In genomic region chr10:125355657-125356056, GRCh38 we compare ENCODE assay signal across 30 cellular contexts.
"Had no signal": no experiment of that assay in that cellular context is flagged by ENCODE, and none has a peak within 500 bp of the region (broad histone marks: within the 10 kb centered on the region; RNA-seq: fewer than 3 reads in every experiment).

No MANE protein-coding gene starts in this region.

- H3K27ac ChIP-seq: adrenal gland, body of pancreas, colonic mucosa, gastrocnemius medialis had no signal

- H3K36me3 Mint-ChIP-seq: activated CD4-positive, alpha-beta memory T cell treated with anti-CD3 and anti-CD28 coated beads for 36 hours; activated CD8-positive, alpha-beta memory T cell treated with anti-CD3 and anti-CD28 coated beads, Interleukin-2, amount 10 ng/mL, durations not matched to agents 7 days and 5 days; activated naive CD4-positive, alpha-beta T cell treated with anti-CD3 and anti-CD28 coated beads, Interleukin-2, amount 50 U/mL, for 24 hours; activated naive CD8-positive, alpha-beta T cell treated with anti-CD3 and anti-CD28 coated beads for 36 hours had no signal

- H3K4me1 Mint-ChIP-seq: activated CD4-positive, alpha-beta T cell treated with anti-CD3 and anti-CD28 coated beads for 36 hours; activated CD4-positive, alpha-beta T cell treated with anti-CD3 and anti-CD28 coated beads, Interleukin-2, amount 10 ng/mL, durations not matched to agents 24 days and 14 days; activated CD8-positive, alpha-beta memory T cell treated with anti-CD3 and anti-CD28 coated beads, Interleukin-2, amount 10 ng/mL, durations not matched to agents 7 days and 5 days; activated naive CD4-positive, alpha-beta T cell treated with anti-CD3 and anti-CD28 coated beads, Interleukin-2, amount 50 U/mL, for 24 hours; activated naive CD8-positive, alpha-beta T cell treated with anti-CD3 and anti-CD28 coated beads for 36 hours; activated naive CD8-positive, alpha-beta T cell treated with anti-CD3 and anti-CD28 coated beads, Interleukin-2, amount 50 U/mL, for 24 hours; endodermal cell had no signal

- H3K4me1 ChIP-seq: adrenal gland, body of pancreas, colonic mucosa, gastrocnemius medialis had no signal

- H3K27me3 Mint-ChIP-seq: activated CD4-positive, alpha-beta memory T cell treated with anti-CD3 and anti-CD28 coated beads for 36 hours; activated CD4-positive, alpha-beta T cell treated with anti-CD3 and anti-CD28 coated beads, Interleukin-2, amount 10 ng/mL, durations not matched to agents 24 days and 14 days; activated CD8-positive, alpha-beta memory T cell treated with anti-CD3 and anti-CD28 coated beads, Interleukin-2, amount 10 ng/mL, durations not matched to agents 7 days and 5 days had no signal

- H3K27ac Mint-ChIP-seq: activated CD4-positive, alpha-beta memory T cell treated with anti-CD3 and anti-CD28 coated beads for 36 hours; activated CD4-positive, alpha-beta T cell treated with anti-CD3 and anti-CD28 coated beads for 36 hours; activated CD4-positive, alpha-beta T cell treated with anti-CD3 and anti-CD28 coated beads, Interleukin-2, amount 10 ng/mL, durations not matched to agents 24 days and 14 days; activated CD8-positive, alpha-beta memory T cell treated with anti-CD3 and anti-CD28 coated beads, Interleukin-2, amount 10 ng/mL, durations not matched to agents 7 days and 5 days; activated CD8-positive, alpha-beta T cell treated with anti-CD3 and anti-CD28 coated beads, Interleukin-2, amount 10 ng/mL, durations not matched to agents 7 days and 5 days; activated naive CD4-positive, alpha-beta T cell treated with anti-CD3 and anti-CD28 coated beads for 36 hours; activated naive CD4-positive, alpha-beta T cell treated with anti-CD3 and anti-CD28 coated beads, Interleukin-2, amount 50 U/mL, for 24 hours; activated naive CD8-positive, alpha-beta T cell treated with anti-CD3 and anti-CD28 coated beads for 36 hours; activated naive CD8-positive, alpha-beta T cell treated with anti-CD3 and anti-CD28 coated beads, Interleukin-2, amount 50 U/mL, for 24 hours; activated T-helper 1 cell treated with anti-CD3 and anti-CD28 coated beads, Interleukin-12 subunit alpha, Interleukin-12 subunit beta, Interleukin-2, Interleukin-4 antibody, amounts not matched to agents 30 ng/mL and 10 ng/mL and 1 ng/mL, durations not matched to agents 14 hours and 24 hours and 36 hours; activated T-helper 2 cell treated with anti-CD3 and anti-CD28 coated beads, Interferon-gamma antibody, Interleukin-2, Interleukin-4, amounts not matched to agents 10 μg/mL and 5 μg/mL and 100 μg/mL, durations not matched to agents 14 hours and 24 hours and 36 hours; endodermal cell had no signal

- ATAC-seq: activated CD4-positive, alpha-beta T cell treated with anti-CD3 and anti-CD28 coated beads for 36 hours; activated CD8-positive, alpha-beta memory T cell treated with anti-CD3 and anti-CD28 coated beads, Interleukin-2, amount 10 ng/mL, durations not matched to agents 7 days and 5 days; activated CD8-positive, alpha-beta T cell treated with anti-CD3 and anti-CD28 coated beads, Interleukin-2, amount 10 ng/mL, durations not matched to agents 7 days and 5 days; activated naive CD8-positive, alpha-beta T cell treated with anti-CD3 and anti-CD28 coated beads, Interleukin-2, amount 50 U/mL, for 24 hours; body of pancreas; esophagus mucosa; gastrocnemius medialis had no signal

- H3K9me3 Mint-ChIP-seq: activated CD4-positive, alpha-beta memory T cell treated with anti-CD3 and anti-CD28 coated beads for 36 hours; activated CD4-positive, alpha-beta T cell treated with anti-CD3 and anti-CD28 coated beads, Interleukin-2, amount 10 ng/mL, durations not matched to agents 24 days and 14 days; activated naive CD4-positive, alpha-beta T cell treated with anti-CD3 and anti-CD28 coated beads, Interleukin-2, amount 50 U/mL, for 24 hours; activated naive CD8-positive, alpha-beta T cell treated with anti-CD3 and anti-CD28 coated beads for 36 hours; activated naive CD8-positive, alpha-beta T cell treated with anti-CD3 and anti-CD28 coated beads, Interleukin-2, amount 50 U/mL, for 24 hours; activated T-helper 1 cell treated with anti-CD3 and anti-CD28 coated beads, Interleukin-12 subunit alpha, Interleukin-12 subunit beta, Interleukin-2, Interleukin-4 antibody, amounts not matched to agents 30 ng/mL and 10 ng/mL and 1 ng/mL, durations not matched to agents 14 hours and 24 hours and 36 hours had no signal

- H3K36me3 ChIP-seq: adrenal gland, colonic mucosa, gastrocnemius medialis had no signal

- H3K9me3 ChIP-seq: adrenal gland, body of pancreas, colonic mucosa, gastrocnemius medialis had no signal

- H3K4me3 ChIP-seq: adrenal gland, body of pancreas, colonic mucosa, gastrocnemius medialis had no signal

- H3K4me3 Mint-ChIP-seq: activated CD4-positive, alpha-beta memory T cell treated with anti-CD3 and anti-CD28 coated beads for 36 hours; activated CD4-positive, alpha-beta T cell treated with anti-CD3 and anti-CD28 coated beads for 36 hours; activated CD4-positive, alpha-beta T cell treated with anti-CD3 and anti-CD28 coated beads, Interleukin-2, amount 10 ng/mL, durations not matched to agents 24 days and 14 days; activated CD8-positive, alpha-beta memory T cell treated with anti-CD3 and anti-CD28 coated beads, Interleukin-2, amount 10 ng/mL, durations not matched to agents 7 days and 5 days; activated CD8-positive, alpha-beta T cell treated with anti-CD3 and anti-CD28 coated beads, Interleukin-2, amount 10 ng/mL, durations not matched to agents 7 days and 5 days; activated naive CD4-positive, alpha-beta T cell treated with anti-CD3 and anti-CD28 coated beads for 36 hours; activated naive CD4-positive, alpha-beta T cell treated with anti-CD3 and anti-CD28 coated beads, Interleukin-2, amount 50 U/mL, for 24 hours; activated naive CD8-positive, alpha-beta T cell treated with anti-CD3 and anti-CD28 coated beads for 36 hours; activated naive CD8-positive, alpha-beta T cell treated with anti-CD3 and anti-CD28 coated beads, Interleukin-2, amount 50 U/mL, for 24 hours; activated T-helper 1 cell treated with anti-CD3 and anti-CD28 coated beads, Interleukin-12 subunit alpha, Interleukin-12 subunit beta, Interleukin-2, Interleukin-4 antibody, amounts not matched to agents 30 ng/mL and 10 ng/mL and 1 ng/mL, durations not matched to agents 14 hours and 24 hours and 36 hours; endodermal cell had no signal

- DNase-seq: activated CD4-positive, alpha-beta memory T cell treated with anti-CD3 and anti-CD28 coated beads for 36 hours; activated CD4-positive, alpha-beta T cell treated with anti-CD3 and anti-CD28 coated beads for 36 hours; activated CD4-positive, alpha-beta T cell treated with anti-CD3 and anti-CD28 coated beads, Interleukin-2, amount 10 ng/mL, durations not matched to agents 24 days and 14 days; activated CD4-positive, CD25-positive, alpha-beta regulatory T cell; activated CD4-positive, CD25-positive, alpha-beta regulatory T cell treated with anti-CD3 and anti-CD28 coated beads, Interleukin-2, amount 50 U/mL, for 72 hours; activated CD8-positive, alpha-beta memory T cell treated with anti-CD3 and anti-CD28 coated beads, Interleukin-2, amount 10 ng/mL, durations not matched to agents 7 days and 5 days; activated CD8-positive, alpha-beta memory T cell treated with anti-CD3 and anti-CD28 coated beads, Interleukin-2, amount 50 U/mL, for 4 hours; activated CD8-positive, alpha-beta T cell treated with anti-CD3 and anti-CD28 coated beads, Interleukin-2, amount 10 ng/mL, durations not matched to agents 7 days and 5 days; activated effector memory CD4-positive, alpha-beta T cell treated with anti-CD3 and anti-CD28 coated beads, Interleukin-2, amount 50 U/mL, for 16 hours; activated naive CD4-positive, alpha-beta T cell treated with anti-CD3 and anti-CD28 coated beads for 36 hours; activated naive CD8-positive, alpha-beta T cell treated with anti-CD3 and anti-CD28 coated beads for 36 hours; activated naive CD8-positive, alpha-beta T cell treated with anti-CD3 and anti-CD28 coated beads, Interleukin-2, amount 50 U/mL, for 24 hours; activated T-cell treated with anti-CD3 and anti-CD28 coated beads, Interleukin-2, amount 50 U/mL, for 1 hour; activated T-cell treated with anti-CD3 and anti-CD28 coated beads, Interleukin-2, amount 50 U/mL, for 48 hours; amygdala; aorta; body of pancreas; caudate nucleus; colonic mucosa; effector memory CD4-positive, alpha-beta T cell; endodermal cell; foreskin fibroblast; gastrocnemius medialis; glutamatergic neuron; T-helper 2 cell had no signal

- H3K27me3 ChIP-seq: adrenal gland, body of pancreas, colonic mucosa, gastrocnemius medialis had no signal
